Comparison of ENCODE assay signal across 35 cellular contexts in genomic region chr14:60800409-60800808, GRCh38.
DNase-seq lines count a peak whose midpoint lies in the region; ATAC-seq, FAIRE-seq and TF ChIP-seq lines count a peak whose summit lies in the region.
"Had no signal": no experiment of that assay in that cellular context is flagged by ENCODE, and none has a peak within 500 bp of the region (broad histone marks: within the 10 kb centered on the region; RNA-seq: fewer than 3 reads in every experiment).

No MANE protein-coding gene starts in this region.

- TF ChIP-seq RAD21 in SK-N-SH (IDR thresholded peaks at IDR 0.05; ENCODE audit: low read length), result no peak

- TF ChIP-seq CTCF in SK-N-SH (IDR thresholded peaks at IDR 0.05), result no peak

- CTCF ChIA-PET in activated CD4-positive, alpha-beta T cell treated with anti-CD3 and anti-CD28 coated beads for 36 hours (lab: Charles Lee), result no interaction called here
- CTCF ChIA-PET in activated CD4-positive, alpha-beta T cell treated with anti-CD3 and anti-CD28 coated beads, Interleukin-2, amount 10 ng/mL, durations not matched to agents 7 days and 5 days (lab: Charles Lee), result no interaction called here
- CTCF ChIA-PET in SK-N-SH (lab: Yijun Ruan, JAX), result no interaction called here

- H3K27ac ChIP-seq in SK-N-SH (ENCODE audit: low read depth in 2 of 2, low read length in 1 of 2), result no peak overlapping the region
- H3K27ac ChIP-seq: 22Rv1; A549; BLaER1; BLaER1 treated with 17β-estradiol and CSF1 and Interleukin-3, amounts not matched to agents 10 nM and 100 nM; C4-2B had no signal

- POLR2A ChIA-PET in activated CD4-positive, alpha-beta T cell treated with anti-CD3 and anti-CD28 coated beads for 36 hours (lab: Charles Lee), result no interaction called here
- POLR2A ChIA-PET in activated CD4-positive, alpha-beta T cell treated with anti-CD3 and anti-CD28 coated beads, Interleukin-2, amount 10 ng/mL, durations not matched to agents 7 days and 5 days (lab: Charles Lee), result no interaction called here
- POLR2A ChIA-PET in SK-N-SH (lab: Yijun Ruan, JAX), result no interaction called here

- H3K27me3 ChIP-seq in SK-N-SH (ENCODE audit: insufficient read depth), result no peaks in the 10 kb centered on the region
- H3K27me3 ChIP-seq: BE2C; BLaER1; BLaER1 treated with 17β-estradiol and CSF1 and Interleukin-3, amounts not matched to agents 10 nM and 100 nM had no signal

- peaks cover 22% of the 10 kb centered on the region for H3K36me3 Mint-ChIP-seq in activated CD4-positive, alpha-beta T cell treated with anti-CD3 and anti-CD28 coated beads for 36 hours (ENCODE audit: low read depth)
- peaks cover 21% of the 10 kb centered on the region for H3K36me3 Mint-ChIP-seq in activated CD4-positive, alpha-beta T cell treated with anti-CD3 and anti-CD28 coated beads, Interleukin-2, amount 10 ng/mL, durations not matched to agents 7 days and 5 days (ENCODE audit: low read depth)
- H3K36me3 Mint-ChIP-seq in activated T-helper 17 cell treated with anti-CD3 and anti-CD28 coated beads, Interleukin-2, amount 50 U/mL, for 72 hours (ENCODE audit: low read depth), result peaks cover 11% of the 10 kb centered on the region

- no peaks in the 10 kb centered on the region for H3K9me3 ChIP-seq in SK-N-SH
- H3K9me3 ChIP-seq: A549; BE2C; BLaER1; BLaER1 treated with 17β-estradiol and CSF1 and Interleukin-3, amounts not matched to agents 10 nM and 100 nM; Caco-2 had no signal

- H3K79me2 ChIP-seq in SK-N-SH (ENCODE audit: insufficient read depth), result peaks cover 5% of the 10 kb centered on the region; the same call in 1 of the 2 replicates

- FAIRE-seq in HTR-8/SVneo (lab: Jason Lieb, UNC), result peak; percentile 26
- FAIRE-seq: A204.1, A549, D721Med had no signal

- no peaks in the 10 kb centered on the region for H4K20me1 ChIP-seq in SK-N-SH (ENCODE audit: insufficient read depth)
- H4K20me1 ChIP-seq: BLaER1 treated with 17β-estradiol and CSF1 and Interleukin-3, amounts not matched to agents 10 nM and 100 nM had no signal

- peaks cover 11% of the 10 kb centered on the region for H3F3A ChIP-seq in SK-N-SH (replicated peaks; ENCODE audit: insufficient read depth)

- H3K9ac ChIP-seq in SK-N-SH, result no peak overlapping the region
- H3K9ac ChIP-seq: BLaER1; BLaER1 treated with 17β-estradiol and CSF1 and Interleukin-3, amounts not matched to agents 10 nM and 100 nM had no signal

- H3K4me1 ChIP-seq in SK-N-SH (ENCODE audit: control insufficient read depth in 1 of 2, insufficient read depth in 2 of 2, low read depth in 1 of 2, low read length in 1 of 2), result no peaks in the 10 kb centered on the region
- H3K4me1 ChIP-seq: A549; BE2C; BLaER1; BLaER1 treated with 17β-estradiol and CSF1 and Interleukin-3, amounts not matched to agents 10 nM and 100 nM; Caco-2 had no signal

- no peak overlapping the region for H3K4me3 ChIP-seq in SK-N-SH (ENCODE audit: low read depth in 2 of 2, low read length in 1 of 2)
- H3K4me3 ChIP-seq: A549; BLaER1; BLaER1 treated with 17β-estradiol and CSF1 and Interleukin-3, amounts not matched to agents 10 nM and 100 nM had no signal

- no peaks in the 10 kb centered on the region for H3K27me3 Mint-ChIP-seq in activated CD4-positive, alpha-beta T cell treated with anti-CD3 and anti-CD28 coated beads for 36 hours
- no peaks in the 10 kb centered on the region for H3K27me3 Mint-ChIP-seq in activated CD4-positive, alpha-beta T cell treated with anti-CD3 and anti-CD28 coated beads, Interleukin-2, amount 10 ng/mL, durations not matched to agents 7 days and 5 days
- H3K27me3 Mint-ChIP-seq in activated T-helper 17 cell treated with anti-CD3 and anti-CD28 coated beads, Interleukin-2, amount 50 U/mL, for 72 hours, result no peaks in the 10 kb centered on the region
- H3K27me3 Mint-ChIP-seq: B cell; CD4-positive, alpha-beta memory T cell; CD4-positive, alpha-beta T cell; CD4-positive, CD25-positive, alpha-beta regulatory T cell; CD8-positive, alpha-beta memory T cell had no signal

- H3K9me2 ChIP-seq in SK-N-SH, result no peaks in the 10 kb centered on the region

- no peaks in the 10 kb centered on the region for H3K4me1 Mint-ChIP-seq in activated CD4-positive, alpha-beta T cell treated with anti-CD3 and anti-CD28 coated beads for 36 hours
- H3K4me1 Mint-ChIP-seq in activated CD4-positive, alpha-beta T cell treated with anti-CD3 and anti-CD28 coated beads, Interleukin-2, amount 10 ng/mL, durations not matched to agents 7 days and 5 days, result no peaks in the 10 kb centered on the region
- no peaks in the 10 kb centered on the region for H3K4me1 Mint-ChIP-seq in activated T-helper 17 cell treated with anti-CD3 and anti-CD28 coated beads, Interleukin-2, amount 50 U/mL, for 72 hours
- H3K4me1 Mint-ChIP-seq: B cell; CD14-positive monocyte; CD4-positive, alpha-beta memory T cell; CD8-positive, alpha-beta memory T cell had no signal

- intact Hi-C loops in activated CD4-positive, alpha-beta T cell treated with anti-CD3 and anti-CD28 coated beads for 36 hours (cut with DNase I, micrococcal nuclease), result no loop called here

- no peak overlapping the region for H2AFZ ChIP-seq in SK-N-SH (ENCODE audit: low read depth)

- 100% methylated on average over 2 of the region's 2 CpGs for WGBS in SK-N-SH (ENCODE audit: low lambda C conversion rate)

- no peaks in the 10 kb centered on the region for H3K9me3 Mint-ChIP-seq in activated CD4-positive, alpha-beta T cell treated with anti-CD3 and anti-CD28 coated beads for 36 hours (ENCODE audit: low read depth)
- H3K9me3 Mint-ChIP-seq in activated CD4-positive, alpha-beta T cell treated with anti-CD3 and anti-CD28 coated beads, Interleukin-2, amount 10 ng/mL, durations not matched to agents 7 days and 5 days, result no peaks in the 10 kb centered on the region
- no peaks in the 10 kb centered on the region for H3K9me3 Mint-ChIP-seq in activated T-helper 17 cell treated with anti-CD3 and anti-CD28 coated beads, Interleukin-2, amount 50 U/mL, for 72 hours
- H3K9me3 Mint-ChIP-seq: CD4-positive, alpha-beta T cell; CD8-positive, alpha-beta memory T cell; CD8-positive, alpha-beta T cell had no signal

- peaks cover 19 to 56% of the 10 kb centered on the region in 2 experiments for H3K36me3 ChIP-seq in SK-N-SH (replicated peaks in 1 of 2; ENCODE audit: control insufficient read depth in 1 of 2, insufficient read depth in 2 of 2, low read length in 1 of 2)
- H3K36me3 ChIP-seq: BE2C had no signal

- H3K27ac Mint-ChIP-seq in activated CD4-positive, alpha-beta T cell treated with anti-CD3 and anti-CD28 coated beads for 36 hours, result no peak overlapping the region
- no peak overlapping the region for H3K27ac Mint-ChIP-seq in activated CD4-positive, alpha-beta T cell treated with anti-CD3 and anti-CD28 coated beads, Interleukin-2, amount 10 ng/mL, durations not matched to agents 7 days and 5 days
- H3K27ac Mint-ChIP-seq in activated T-helper 17 cell treated with anti-CD3 and anti-CD28 coated beads, Interleukin-2, amount 50 U/mL, for 72 hours, result no peak overlapping the region
- H3K27ac Mint-ChIP-seq: B cell; CD14-positive monocyte; CD4-positive, alpha-beta memory T cell; CD4-positive, alpha-beta T cell; CD4-positive, CD25-positive, alpha-beta regulatory T cell; CD8-positive, alpha-beta memory T cell; CD8-positive, alpha-beta T cell had no signal

- no peak for TF ChIP-seq EP300 in SK-N-SH (IDR thresholded peaks at IDR 0.05; ENCODE audit: borderline replicate concordance in 1 of 2, low read depth in 1 of 2, low read length in 1 of 2)

- DNase-seq in activated CD4-positive, alpha-beta T cell treated with anti-CD3 and anti-CD28 coated beads for 36 hours, result no peak
- no peak for DNase-seq in activated CD4-positive, alpha-beta T cell treated with anti-CD3 and anti-CD28 coated beads, Interleukin-2, amount 10 ng/mL, durations not matched to agents 7 days and 5 days
- DNase-seq in HTR-8/SVneo (ENCODE audit: insufficient read length, low spot score), result no peak
- no peak for DNase-seq in OCI-M2 (lab: John Stamatoyannopoulos, UW; ENCODE audit: unreplicated experiment)
- DNase-seq in SK-N-SH, result no peak
- DNase-seq: 8988T; ACHN; AML-193; BE2C; C1 segment of cervical spinal cord; Caco-2; Calu3; CD4-positive, alpha-beta memory T cell; CD4-positive, alpha-beta T cell; CD4-positive, CD25-positive, alpha-beta regulatory T cell; CD8-positive, alpha-beta memory T cell; CD8-positive, alpha-beta T cell; COR-L47; DMS 273 treated with DMSO at 0.1 percent for 48 hours; DMS153; DMS53; DMS79; DMS79 treated with DMSO at 0.1 percent for 48 hours; DND-41; EL had no signal

- H3K4me3 Mint-ChIP-seq in activated CD4-positive, alpha-beta T cell treated with anti-CD3 and anti-CD28 coated beads for 36 hours, result no peak overlapping the region
- H3K4me3 Mint-ChIP-seq in activated CD4-positive, alpha-beta T cell treated with anti-CD3 and anti-CD28 coated beads, Interleukin-2, amount 10 ng/mL, durations not matched to agents 7 days and 5 days, result no peak overlapping the region
- H3K4me3 Mint-ChIP-seq in activated T-helper 17 cell treated with anti-CD3 and anti-CD28 coated beads, Interleukin-2, amount 50 U/mL, for 72 hours, result no peak overlapping the region
- H3K4me3 Mint-ChIP-seq: B cell; CD14-positive monocyte; CD4-positive, alpha-beta memory T cell; CD4-positive, alpha-beta T cell; CD4-positive, CD25-positive, alpha-beta regulatory T cell; CD8-positive, alpha-beta memory T cell; CD8-positive, alpha-beta T cell had no signal

- ATAC-seq in activated CD4-positive, alpha-beta T cell treated with anti-CD3 and anti-CD28 coated beads for 36 hours, result peak; percentile 39
- ATAC-seq in activated T-helper 17 cell treated with anti-CD3 and anti-CD28 coated beads, Interleukin-2, amount 50 U/mL, for 72 hours (replicated peaks), result peak; percentile 14
- ATAC-seq: A549; CD8-positive, alpha-beta T cell had no signal

- H3K4me2 ChIP-seq in SK-N-SH, result no peak overlapping the region
- H3K4me2 ChIP-seq: A549; BLaER1; BLaER1 treated with 17β-estradiol and CSF1 and Interleukin-3, amounts not matched to agents 10 nM and 100 nM had no signal

TF ChIP-seq in SK-N-SH, 30 proteins besides CTCF, POLR2A, EP300 and RAD21 (continues in another document):
- no peak for TF ChIP-seq USF1 (IDR thresholded peaks at IDR 0.05; ENCODE audit: borderline replicate concordance, low read depth)
- no peak for TF ChIP-seq CHD2 (IDR thresholded peaks at IDR 0.05; ENCODE audit: low read length, partially characterized antibody)
